ENCODE assay signal across 23 cellular contexts in the genomic region with DNA sequence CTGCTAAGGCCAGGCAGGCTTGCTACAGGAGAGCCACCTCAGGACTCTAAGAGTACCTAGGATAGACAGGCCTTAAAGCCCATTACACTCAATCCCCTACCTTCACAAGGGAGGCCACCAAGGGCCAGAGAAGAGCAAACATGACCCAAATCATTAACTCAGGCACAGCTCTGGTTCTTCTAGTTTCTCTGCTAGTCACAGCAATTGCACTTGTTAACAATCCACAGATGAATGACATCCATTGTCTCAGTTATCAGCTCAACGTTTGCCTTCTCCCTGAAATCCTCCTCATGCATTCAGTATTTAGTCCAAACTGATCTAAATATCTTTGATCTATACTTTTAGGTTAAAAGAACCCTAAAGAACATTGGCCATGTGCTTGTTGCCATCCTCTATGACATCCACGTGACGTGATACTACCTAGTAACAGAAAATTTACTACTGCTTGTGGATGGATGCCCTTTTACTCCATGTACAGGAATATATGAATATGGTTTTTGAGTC.
DNase-seq lines count a peak whose midpoint lies in the region; ATAC-seq and TF ChIP-seq lines count a peak whose summit lies in the region.
"Had no signal": no experiment of that assay in that cellular context is flagged by ENCODE, and none has a peak within 500 bp of the region (broad histone marks: within the 10 kb centered on the region; RNA-seq: fewer than 3 reads in every experiment).

No MANE protein-coding gene starts in this region.

- H3K27me3 Mint-ChIP-seq in stimulated activated memory B cell treated with anti-CD40 and anti-IgM and Interleukin-4, amounts not matched to agents 10 μg/mL and 1 μg/mL and 100 μg/mL, for 72 hours = peaks cover 15% of the 10 kb centered on the region

- H3K9me3 ChIP-seq in mucosa of descending colon = no peaks in the 10 kb centered on the region
- H3K9me3 ChIP-seq in ovary = no peaks in the 10 kb centered on the region
- H3K9me3 ChIP-seq: Peyer's patch had no signal

- peaks cover 4% of the 10 kb centered on the region for H3K9me3 Mint-ChIP-seq in stimulated activated memory B cell treated with anti-CD40 and anti-IgM and Interleukin-4, amounts not matched to agents 10 μg/mL and 1 μg/mL and 100 μg/mL, for 72 hours

- no peak overlapping the region for H3K4me3 Mint-ChIP-seq in stimulated activated memory B cell treated with anti-CD40 and anti-IgM and Interleukin-4, amounts not matched to agents 10 μg/mL and 1 μg/mL and 100 μg/mL, for 72 hours
- H3K4me3 Mint-ChIP-seq: CD8-positive, alpha-beta T cell; H9 had no signal

- TF ChIP-seq CTCF in mucosa of descending colon (IDR thresholded peaks at IDR 0.05) = no peak
- TF ChIP-seq CTCF in ovary (IDR thresholded peaks at IDR 0.05) = no peak

- CTCF ChIA-PET in HEK293T (lab: Yijun Ruan, JAX) = no interaction called here

- peak overlapping the region; percentile 60 for H3K27ac ChIP-seq in angular gyrus (ENCODE audit: low read depth, low read length)
- no peak overlapping the region for H3K27ac ChIP-seq in ovary
- H3K27ac ChIP-seq: GM23248, Peyer's patch had no signal

- no peak for TF ChIP-seq EP300 in ovary (IDR thresholded peaks at IDR 0.05)

- H3K4me1 Mint-ChIP-seq in stimulated activated memory B cell treated with anti-CD40 and anti-IgM and Interleukin-4, amounts not matched to agents 10 μg/mL and 1 μg/mL and 100 μg/mL, for 72 hours = no peaks in the 10 kb centered on the region

- H3K36me3 ChIP-seq in mucosa of descending colon (ENCODE audit: low read depth) (no peaks in the 10 kb centered on the region), ovary (no peaks in the 10 kb centered on the region)
- H3K36me3 ChIP-seq: Peyer's patch had no signal

- H3K4me3 ChIP-seq in mucosa of descending colon (no peak overlapping the region), ovary (no peak overlapping the region)
- H3K4me3 ChIP-seq: GM23248, Peyer's patch had no signal

- WGBS in ovary, 3 donors = 75 to 77% (median 76%) methylated on average over 3 of the region's 3 CpGs

- H3K4me1 ChIP-seq in mucosa of descending colon (ENCODE audit: low read depth) (no peaks in the 10 kb centered on the region), ovary (ENCODE audit: insufficient read depth) (no peaks in the 10 kb centered on the region)
- H3K4me1 ChIP-seq: Peyer's patch had no signal

- TF ChIP-seq POLR2A in ovary (IDR thresholded peaks at IDR 0.05) = no peak

- no peaks in the 10 kb centered on the region for H3K27me3 ChIP-seq in ovary
- H3K27me3 ChIP-seq: Peyer's patch had no signal

- ATAC-seq in mucosa of descending colon (peak; percentile 64), GM21529 (IDR thresholded peaks at IDR 0.05; ENCODE audit: unreplicated experiment) (no peak)
- no peak for ATAC-seq in stimulated activated memory B cell treated with anti-CD40 and anti-IgM and Interleukin-4, amounts not matched to agents 10 μg/mL and 1 μg/mL and 100 μg/mL, for 72 hours
- ATAC-seq: CD8-positive, alpha-beta T cell; SK-N-SH treated with all-trans-retinoic acid at 6 μM for 48 hours had no signal

- no peaks in the 10 kb centered on the region for H3K36me3 Mint-ChIP-seq in stimulated activated memory B cell treated with anti-CD40 and anti-IgM and Interleukin-4, amounts not matched to agents 10 μg/mL and 1 μg/mL and 100 μg/mL, for 72 hours
- H3K36me3 Mint-ChIP-seq: CD8-positive, alpha-beta T cell had no signal

- POLR2A ChIA-PET in HEK293T (lab: Yijun Ruan, JAX) = no interaction called here

- DNase-seq in Ammon's horn (ENCODE audit: low spot score) = peak; percentile 71
- peak; percentile 76 for DNase-seq in globus pallidus (ENCODE audit: low spot score)
- no peak for DNase-seq in mucosa of descending colon
- no peak for DNase-seq in HEK293T (ENCODE audit: extremely low spot score)
- DNase-seq in ovary = no peak
- DNase-seq: 8988T; CD8-positive, alpha-beta T cell; DMS53; GDM1; GM23248; H9; IMR-90; MV-4-11; NCI-H1694; NCI-H2081; NCI-H2171 treated with DMSO at 0.1 percent for 48 hours; NCI-H524 treated with DMSO at 0.1 percent for 48 hours; NCI-H82; Peyer's patch had no signal

- no peak overlapping the region for H3K27ac Mint-ChIP-seq in stimulated activated memory B cell treated with anti-CD40 and anti-IgM and Interleukin-4, amounts not matched to agents 10 μg/mL and 1 μg/mL and 100 μg/mL, for 72 hours
- H3K27ac Mint-ChIP-seq: CD8-positive, alpha-beta T cell had no signal

- intact Hi-C loops in mucosa of descending colon (cut with DNase I, micrococcal nuclease) = no loop called here
- intact Hi-C loops in ovary (cut with DNase I) = no loop called here

TF ChIP-seq in HEK293T, 16 proteins besides CTCF, POLR2A, EP300 and RAD21:
- TF ChIP-seq ZNF384 (IDR thresholded peaks at IDR 0.05) (no peak), FOXM1 (IDR thresholded peaks at IDR 0.05; ENCODE audit: borderline replicate concordance) (no peak), FOXK2 (IDR thresholded peaks at IDR 0.05) (no peak), BHLHE40 (IDR thresholded peaks at IDR 0.05; ENCODE audit: borderline replicate concordance) (no peak), TARDBP (IDR thresholded peaks at IDR 0.05) (no peak), ELF4 (IDR thresholded peaks at IDR 0.05) (no peak), HDGF (IDR thresholded peaks at IDR 0.05; ENCODE audit: borderline replicate concordance) (no peak), L3MBTL2 (conservative IDR thresholded peaks at IDR 0.05) (no peak), PKNOX1 (IDR thresholded peaks at IDR 0.05) (no peak), FOXA1 (IDR thresholded peaks at IDR 0.05) (no peak), SP1 (IDR thresholded peaks at IDR 0.05) (no peak), LEF1 (IDR thresholded peaks at IDR 0.05; ENCODE audit: borderline replicate concordance) (no peak), ARNT (IDR thresholded peaks at IDR 0.05) (no peak), CTBP1 (IDR thresholded peaks at IDR 0.05; ENCODE audit: borderline replicate concordance) (no peak), NFRKB (IDR thresholded peaks at IDR 0.05) (no peak), SUZ12 (IDR thresholded peaks at IDR 0.05) (no peak)
TF ChIP-seq in HEK293T: peak in this region for 0.

Comparison
In these comparisons a context has a peak if more than half of its experiments do, and no peak if none do; other contexts are left out.
1. DNase-seq: peak in Ammon's horn (single experiment) and globus pallidus (single experiment); none in mucosa of descending colon (0 of 3), HEK293T (single experiment) and ovary (0 of 5).